8 cellular contexts compared by ENCODE assay signal in genomic region chr6:34246563-34247391, GRCh38. TPM values are rescaled to one million over a fixed set of nuclear protein-coding genes. Genes with fewer than 3 reads are reported as not detected.
DNase-seq lines count a peak whose midpoint lies in the region; ATAC-seq and TF ChIP-seq lines count a peak whose summit lies in the region.

No MANE protein-coding gene starts in this region.

- POLR2A ChIA-PET in GM10248 (lab: Yijun Ruan, JAX) = no interaction called here

- ATAC-seq in GM18870 (IDR thresholded peaks at IDR 0.05; ENCODE audit: unreplicated experiment) (no peak), GM18502 (IDR thresholded peaks at IDR 0.05; ENCODE audit: poor library complexity, unreplicated experiment) (no peak)

- DNase-seq in GM10248 (ENCODE audit: extremely low spot score) (peak; percentile 66), NCI-H345 (lab: John Stamatoyannopoulos, UW) (peak; percentile 20), fibroblast of the aortic adventitia (ENCODE audit: low read depth) (no peak)
- peak; percentile 81 for DNase-seq in activated CD8-positive, alpha-beta memory T cell treated with anti-CD3 and anti-CD28 coated beads, Interleukin-2, amount 50 U/mL, for 48 hours
- peak; percentile 46 for DNase-seq in stimulated activated CD8-positive, alpha-beta memory T cell treated with anti-CD3 and anti-CD28 coated beads, Interleukin-4, amount 100 ng/mL, for 24 hours (ENCODE audit: low read depth)

- no peak overlapping the region for H3K27ac ChIP-seq in 22Rv1

- no peak overlapping the region for H3K4me3 ChIP-seq in fibroblast of the aortic adventitia (ENCODE audit: low read depth, low read length)

- TF ChIP-seq CTCF in 22Rv1 (IDR thresholded peaks at IDR 0.05) (peak; percentile 60), GM10248 (IDR thresholded peaks at IDR 0.05; ENCODE audit: control extremely low read depth, extremely low read depth, low read depth, missing control alignments) (peak; percentile 69), fibroblast of the aortic adventitia (IDR thresholded peaks at IDR 0.05; ENCODE audit: insufficient read depth, low read length) (peak; percentile 45)

- CTCF ChIA-PET in GM10248 (lab: Yijun Ruan, JAX) = interaction anchor here (0.8 to 5.1 kb wide), 6 partner anchors 14 to 169 kb away, joined by 3 to 92 read pairs (median 6); no protein-coding TSS in a partner anchor

RNA-seq across cellular contexts. Expression of gene SMIM29, which starts 2.0 kb away (rescaled TPM):
- 14.7 and 44.7 TPM in 2 replicates for total RNA-seq in fibroblast of the aortic adventitia (ENCODE audit: low replicate concordance)

RNA-seq across cellular contexts. Expression of gene HMGA1, which starts 10.1 kb away (rescaled TPM):
- 38.6 and 635 TPM in 2 replicates for total RNA-seq in fibroblast of the aortic adventitia (ENCODE audit: low replicate concordance)
